ENCODE assay signal across 18 cellular contexts in genomic region chr20:62395311-62396242, GRCh38. TPM values are rescaled to one million over a fixed set of nuclear protein-coding genes. Genes with fewer than 3 reads are reported as not detected.
DNase-seq lines count a peak whose midpoint lies in the region; ATAC-seq, FAIRE-seq and TF ChIP-seq lines count a peak whose summit lies in the region.
"Had no signal": no experiment of that assay in that cellular context is flagged by ENCODE, and none has a peak within 500 bp of the region (broad histone marks: within the 10 kb centered on the region; RNA-seq: fewer than 3 reads in every experiment).

No MANE protein-coding gene starts in this region.

- TF ChIP-seq CTCF in Caco-2 (IDR thresholded peaks at IDR 0.05; ENCODE audit: insufficient read depth in 1 of 2, low read depth in 1 of 2, low read length in 1 of 2, severe bottlenecking in 1 of 2, unreplicated experiment in 1 of 2) (peak; percentile 21 to 27), chondrocyte (IDR thresholded peaks at IDR 0.05) (peak; percentile 29)

- H3K4me1 Mint-ChIP-seq in Caco-2 (ENCODE audit: low read depth, unreplicated experiment) (no peaks in the 10 kb centered on the region), chondrocyte (ENCODE audit: low read depth) (no peaks in the 10 kb centered on the region)

- H3K9me3 Mint-ChIP-seq in Caco-2 (ENCODE audit: unreplicated experiment) = peaks cover 13% of the 10 kb centered on the region
- no peaks in the 10 kb centered on the region for H3K9me3 Mint-ChIP-seq in chondrocyte (ENCODE audit: low read depth)
- H3K9me3 Mint-ChIP-seq: type B pancreatic cell had no signal

- H3K4me1 ChIP-seq in Caco-2 = no peaks in the 10 kb centered on the region
- H3K4me1 ChIP-seq: body of pancreas had no signal

- CTCF ChIA-PET in Caco-2 (lab: Charles Lee) = interaction anchor here (0.6 to 3.4 kb wide), 2 partner anchors 13 to 92 kb away, joined by 3 to 9 read pairs; partner anchors contain the start of gene ADRM1

- H3K9me3 ChIP-seq in Caco-2 = no peaks in the 10 kb centered on the region
- H3K9me3 ChIP-seq: body of pancreas, ovary had no signal

- H3K36me3 ChIP-seq in Caco-2 (ENCODE audit: control insufficient read depth, insufficient read depth, low read length) = no peaks in the 10 kb centered on the region
- H3K36me3 ChIP-seq: ovary had no signal

- intact Hi-C loops in Caco-2 (cut with micrococcal nuclease; ENCODE audit: unreplicated experiment) = no loop called here

- peak overlapping the region; percentile 11 for H3K27ac Mint-ChIP-seq in Caco-2 (ENCODE audit: unreplicated experiment)
- no peak overlapping the region for H3K27ac Mint-ChIP-seq in chondrocyte (ENCODE audit: unreplicated experiment)
- H3K27ac Mint-ChIP-seq: activated naive CD4-positive, alpha-beta T cell treated with anti-CD3 and anti-CD28 coated beads for 36 hours; stimulated activated naive B cell treated with anti-CD40 and anti-IgM and Interleukin-4, amounts not matched to agents 10 μg/mL and 1 μg/mL and 100 μg/mL, for 72 hours; T-helper 1 cell treated with Interleukin-12 subunit alpha and Interleukin-12 subunit beta and Interleukin-4 antibody, amounts not matched to agents 30 μg/mL and 1 μg/mL, for 36 hours; type B pancreatic cell had no signal

- H3K4me3 Mint-ChIP-seq in Caco-2 (ENCODE audit: unreplicated experiment) (no peak overlapping the region), chondrocyte (ENCODE audit: unreplicated experiment) (no peak overlapping the region)
- H3K4me3 Mint-ChIP-seq: activated naive CD4-positive, alpha-beta T cell treated with anti-CD3 and anti-CD28 coated beads for 36 hours; stimulated activated naive B cell treated with anti-CD40 and anti-IgM and Interleukin-4, amounts not matched to agents 10 μg/mL and 1 μg/mL and 100 μg/mL, for 72 hours; T-helper 1 cell treated with Interleukin-12 subunit alpha and Interleukin-12 subunit beta and Interleukin-4 antibody, amounts not matched to agents 30 μg/mL and 1 μg/mL, for 36 hours; type B pancreatic cell had no signal

- H3K27me3 Mint-ChIP-seq in Caco-2 (ENCODE audit: insufficient read depth, unreplicated experiment) (no peaks in the 10 kb centered on the region), chondrocyte (ENCODE audit: low read depth) (no peaks in the 10 kb centered on the region)
- H3K27me3 Mint-ChIP-seq: stimulated activated naive B cell treated with anti-CD40 and anti-IgM and Interleukin-4, amounts not matched to agents 10 μg/mL and 1 μg/mL and 100 μg/mL, for 72 hours; type B pancreatic cell had no signal

- BruUV-seq in Caco-2 (replicated peaks; lab: Mats Ljungman, UMichigan) = no TSS peak

- POLR2A ChIA-PET in Caco-2 (lab: Charles Lee) = interaction anchor here (0.6 to 1.4 kb wide), 2 partner anchors 9 to 35 kb away, joined by 3 read pairs; partner anchors contain the start of gene RPS21

- H3K36me3 Mint-ChIP-seq in Caco-2 (ENCODE audit: insufficient read depth, unreplicated experiment) (peaks cover 73% of the 10 kb centered on the region), chondrocyte (ENCODE audit: low read depth) (peaks cover 2% of the 10 kb centered on the region)
- H3K36me3 Mint-ChIP-seq: type B pancreatic cell had no signal

- H3K4me3 ChIP-seq in Caco-2 (ENCODE audit: low read depth, low read length) = no peak overlapping the region
- H3K4me3 ChIP-seq: body of pancreas, ovary, skin epidermis had no signal

- H3K27me3 ChIP-seq in Caco-2 (replicated peaks; ENCODE audit: control insufficient read depth, insufficient read depth, low read length) = no peaks in the 10 kb centered on the region
- H3K27me3 ChIP-seq: body of pancreas, ovary had no signal

- peak; percentile 92 for FAIRE-seq in HTR-8/SVneo (lab: Jason Lieb, UNC)

- no peak for DNase-seq in Caco-2
- no peak for DNase-seq in HTR-8/SVneo (ENCODE audit: insufficient read length, low spot score)
- no peak for DNase-seq in chondrocyte (ENCODE audit: low spot score)
- DNase-seq in germinal center (ENCODE audit: low spot score) = no peak
- no peak for DNase-seq in SIG-M5 (lab: John Stamatoyannopoulos, UW)
- DNase-seq: activated CD8-positive, alpha-beta memory T cell treated with anti-CD3 and anti-CD28 coated beads, Interleukin-2, amount 50 U/mL, for 48 hours; activated naive CD4-positive, alpha-beta T cell treated with anti-CD3 and anti-CD28 coated beads for 36 hours; body of pancreas; hypothalamus; NCI-H1436 treated with DMSO at 0.1 percent for 48 hours; ovary; stimulated activated naive B cell treated with anti-CD40 and anti-IgM and Interleukin-4, amounts not matched to agents 10 μg/mL and 1 μg/mL and 100 μg/mL, for 72 hours had no signal

- no peak for ATAC-seq in HG03439 (IDR thresholded peaks at IDR 0.05; ENCODE audit: unreplicated experiment)
- ATAC-seq: body of pancreas; stimulated activated naive B cell treated with anti-CD40 and anti-IgM and Interleukin-4, amounts not matched to agents 10 μg/mL and 1 μg/mL and 100 μg/mL, for 72 hours had no signal

RNA-seq across cellular contexts. Expression of gene RPS21, which starts 8.7 kb away (rescaled TPM):
- total RNA-seq in Caco-2 (2022) (4,496 and 4,723 TPM in 2 replicates), chondrocyte (830 to 911 TPM (median 873 TPM) in 3 replicates)

RNA-seq across cellular contexts. Expression of gene CABLES2, which starts 11.5 kb away (rescaled TPM):
- total RNA-seq in Caco-2 (2022) (30.7 and 36.4 TPM in 2 replicates), chondrocyte (6.4 to 7.8 TPM (median 6.5 TPM) in 3 replicates)

RNA-seq across cellular contexts. Expression of gene LAMA5, which starts 28.5 kb away (rescaled TPM):
- total RNA-seq in Caco-2 (2022) (1,050 and 1,125 TPM in 2 replicates), chondrocyte (156 to 368 TPM (median 355 TPM) in 3 replicates)

RNA-seq across cellular contexts. Expression of gene RBBP8NL, which starts 31.8 kb away (rescaled TPM):
- total RNA-seq in Caco-2 (2022) (39.2 and 40.5 TPM in 2 replicates), chondrocyte (not detected in 3 replicates)
- total RNA-seq: activated naive CD4-positive, alpha-beta T cell treated with anti-CD3 and anti-CD28 coated beads for 36 hours; fibroblast of lung; NCI-H460 had no signal
